Comparison of ENCODE assay signal across 8 cellular contexts in genomic region chr10:50067546-50068351, GRCh38. TPM values are rescaled to one million over a fixed set of nuclear protein-coding genes. Genes with fewer than 3 reads are reported as not detected.
DNase-seq lines count a peak whose midpoint lies in the region; ATAC-seq and TF ChIP-seq lines count a peak whose summit lies in the region.
"Not testable (repeated sequence)": the region's sequence is repeated elsewhere in the genome, so short reads cannot be mapped to it uniquely, and the experiment has no call there.

Gene WASHC2A (plus strand): TSS chr10:50067954. CDS start chr10:50068006, 52 bp downstream.

- peak within 1 kb of the TSS; percentile 89 to 95 for H4K8ac ChIP-seq in IMR-90 (ENCODE audit: low read depth in 2 of 2, low read length in 2 of 2)

- not testable (repeated sequence) for BruUV-seq in IMR-90 (replicated peaks; lab: Mats Ljungman, UMichigan); PC-9 (replicated peaks; lab: Mats Ljungman, UMichigan)

- not testable (repeated sequence) for H3K9me2 ChIP-seq in PC-9 (ENCODE audit: insufficient read depth)

- TF ChIP-seq POLR2A in IMR-90 (IDR thresholded peaks at IDR 0.05; ENCODE audit: low read depth, low read length) = 0 out of 2 replicates have a peak, but pooled peaks have one; percentile 26

- POLR2A ChIA-PET in IMR-90 (lab: Charles Lee; ENCODE audit: unreplicated experiment); PC-9 (lab: Charles Lee; ENCODE audit: unreplicated experiment): not testable (repeated sequence)

- H3K23ac ChIP-seq in IMR-90 (ENCODE audit: low read depth, low read length) = peak within 1 kb of the TSS; percentile 59; the same call in 1 of the 2 replicates

- peak within 1 kb of the TSS; percentile 15 for H2BK5ac ChIP-seq in IMR-90 (ENCODE audit: low read depth, low read length, poor library complexity, severe bottlenecking)

- H3K56ac ChIP-seq in IMR-90 (ENCODE audit: extremely low read depth, insufficient read depth, low read length) = not testable (repeated sequence)

- H2AFZ ChIP-seq in IMR-90 (replicated peaks; ENCODE audit: low read length, poor library complexity) = peak within 1 kb of the TSS; percentile 92
- H2AFZ ChIP-seq in PC-9 = peak within 1 kb of the TSS; percentile 79

- H3K4me3 ChIP-seq in IMR-90 (ENCODE audit: insufficient read depth, low read depth, low read length) = peak within 1 kb of the TSS; percentile 86
- peak within 1 kb of the TSS; percentile 77 for H3K4me3 ChIP-seq in PC-9
- H3K4me3 ChIP-seq in esophagus (ENCODE audit: low read depth in 1 of 2, low read length in 2 of 2) = peak within 1 kb of the TSS; percentile 62 to 70
- H3K4me3 ChIP-seq in mucosa of rectum (ENCODE audit: low read length in 2 of 2) = peak within 1 kb of the TSS; percentile 67 to 85

- H4K5ac ChIP-seq in IMR-90 (ENCODE audit: low read depth, low read length) = peak within 1 kb of the TSS; percentile 97

- H3K27ac ChIP-seq in IMR-90 (ENCODE audit: insufficient read depth, low read length) = peak within 1 kb of the TSS; percentile 58
- not testable (repeated sequence) for H3K27ac ChIP-seq in PC-9
- peak within 1 kb of the TSS; percentile 41 to 81 for H3K27ac ChIP-seq in esophagus (ENCODE audit: low read depth in 2 of 2, low read length in 1 of 2)
- peak within 1 kb of the TSS; percentile 72 to 78 for H3K27ac ChIP-seq in mucosa of rectum (ENCODE audit: low read depth in 2 of 2, low read length in 2 of 2)

- dilution Hi-C loops in IMR-90 (cut with HindIII; ENCODE audit: low sequenced_read_pairs, unreplicated experiment) = not testable (repeated sequence)

- not testable (repeated sequence) for H4K91ac ChIP-seq in IMR-90 (ENCODE audit: insufficient read depth, low read depth, low read length)

- peak; percentile 72 for DNase-seq in DMS114 treated with DMSO at 0.1 percent for 48 hours (lab: John Stamatoyannopoulos, UW; ENCODE audit: unreplicated experiment)
- peak; percentile 24 for DNase-seq in IMR-90
- peak; percentile 81 to 96 for DNase-seq in PC-9
- peak; percentile 76 for DNase-seq in activated T-cell treated with anti-CD3 and anti-CD28 coated beads, Interleukin-2, amount 50 U/mL, for 1 hour
- peak; percentile 63 to 86 for DNase-seq in stimulated activated CD8-positive, alpha-beta memory T cell treated with anti-CD3 and anti-CD28 coated beads, Interleukin-4, amount 100 ng/mL, for 4 hours (ENCODE audit: low read depth in 2 of 2, low spot score in 1 of 2)

- H3K36me3 ChIP-seq in IMR-90 (ENCODE audit: control insufficient read depth, insufficient read depth, low read length); PC-9 (ENCODE audit: low read depth); esophagus (ENCODE audit: control insufficient read depth in 2 of 2, insufficient read depth in 2 of 2, low read length in 1 of 2); mucosa of rectum (ENCODE audit: control insufficient read depth in 2 of 2, insufficient read depth in 2 of 2, low read length in 2 of 2): not testable (repeated sequence)

- not testable (repeated sequence) for H2BK15ac ChIP-seq in IMR-90 (ENCODE audit: low read depth, low read length)

- H3K14ac ChIP-seq in IMR-90 (replicated peaks; ENCODE audit: low read depth, low read length) = not testable (repeated sequence)

- CTCF ChIA-PET in IMR-90 (lab: Yijun Ruan, JAX); PC-9 (lab: Charles Lee): not testable (repeated sequence)

- H2AK5ac ChIP-seq in IMR-90 (ENCODE audit: low read depth, low read length) = not testable (repeated sequence)

- H3K4me1 ChIP-seq in IMR-90 (ENCODE audit: control insufficient read depth, insufficient read depth, low read length); PC-9 (replicated peaks; ENCODE audit: insufficient read depth); esophagus (ENCODE audit: control insufficient read depth in 2 of 2, insufficient read depth in 2 of 2, low read length in 1 of 2); mucosa of rectum (ENCODE audit: control insufficient read depth in 2 of 2, insufficient read depth in 2 of 2, low read length in 2 of 2): not testable (repeated sequence)

- H3K79me1 ChIP-seq in IMR-90 (ENCODE audit: low read depth in 1 of 2, low read length in 2 of 2) = not testable (repeated sequence)

- H3K79me2 ChIP-seq in PC-9 (ENCODE audit: low read depth) = not testable (repeated sequence)

- H2BK20ac ChIP-seq in IMR-90 (ENCODE audit: low read depth, low read length) = not testable (repeated sequence)

- intact Hi-C loops in IMR-90 (cut with micrococcal nuclease) = loop anchor here (10.0 kb wide), 1 partner anchor 473 kb away; no protein-coding TSS in a partner anchor
- intact Hi-C loops in PC-9 (cut with micrococcal nuclease; ENCODE audit: unreplicated experiment) = not testable (repeated sequence)

- not testable (repeated sequence) for H4K20me1 ChIP-seq in IMR-90 (ENCODE audit: insufficient read depth, low read length); PC-9 (ENCODE audit: insufficient read depth)

- 0% methylated on average over 6 of the region's 73 CpGs; no CpG with 5 or more reads in 1 of the 2 experiments for WGBS in IMR-90 (ENCODE audit: extremely low coverage in 2 of 2, insufficient read length in 1 of 2), 2 experiments
- 0% methylated on average over 49 to 52 of the region's 73 CpGs for WGBS in esophagus, 2 donors

- 0 out of 2 replicates have a peak within 1 kb of the TSS, but pooled peaks have one; percentile 32 for H2BK120ac ChIP-seq in IMR-90 (ENCODE audit: low read depth, low read length)

- H3F3A ChIP-seq in PC-9 (ENCODE audit: insufficient read depth, low read depth) = not testable (repeated sequence)

- H3K9ac ChIP-seq in IMR-90 (ENCODE audit: low read depth, low read length) (peak within 1 kb of the TSS; percentile 74), mucosa of rectum (ENCODE audit: low read depth in 1 of 2, low read length in 2 of 2) (peak within 1 kb of the TSS; percentile 32 to 77)

- not testable (repeated sequence) for TF ChIP-seq CTCF in IMR-90 (conservative IDR thresholded peaks at IDR 0.05; ENCODE audit: low read depth, low read length); PC-9 (conservative IDR thresholded peaks at IDR 0.05)

- not testable (repeated sequence) for H3K27me3 ChIP-seq in IMR-90 (ENCODE audit: control insufficient read depth, insufficient read depth, low read length); PC-9 (ENCODE audit: insufficient read depth, low read depth); esophagus (ENCODE audit: control insufficient read depth in 1 of 2, insufficient read depth in 2 of 2, low read length in 2 of 2); mucosa of rectum (ENCODE audit: control insufficient read depth in 2 of 2, insufficient read depth in 2 of 2, low read length in 2 of 2)

- in situ Hi-C loops in IMR-90 (cut with MboI; ENCODE audit: low sequenced_read_pairs) = not testable (repeated sequence)

- peak within 1 kb of the TSS; percentile 97 for H3K4me2 ChIP-seq in IMR-90 (ENCODE audit: low read depth, low read length)
- peak within 1 kb of the TSS; percentile 86 for H3K4me2 ChIP-seq in PC-9

- H3K9me1 ChIP-seq in IMR-90 (ENCODE audit: insufficient read depth, low read length) = not testable (repeated sequence)

- H2AK9ac ChIP-seq in IMR-90 (replicated peaks; ENCODE audit: low read depth, low read length, poor library complexity) = not testable (repeated sequence)

- TF ChIP-seq RAD21 in IMR-90 (IDR thresholded peaks at IDR 0.05; ENCODE audit: low read length) = not testable (repeated sequence)

- not testable (repeated sequence) for H3K9me3 ChIP-seq in IMR-90 (ENCODE audit: control insufficient read depth, insufficient read depth, low read length); PC-9 (ENCODE audit: insufficient read depth, low read depth); esophagus (ENCODE audit: control insufficient read depth in 2 of 2, insufficient read depth in 1 of 2, low read depth in 1 of 2, low read length in 1 of 2); mucosa of rectum (ENCODE audit: control insufficient read depth in 2 of 2, low read length in 2 of 2)

- peak within 1 kb of the TSS; percentile 50 for H3K4ac ChIP-seq in IMR-90 (ENCODE audit: low read depth, low read length)

- ATAC-seq in GM21529 (IDR thresholded peaks at IDR 0.05; ENCODE audit: unreplicated experiment) = peak; percentile 95
- ATAC-seq in IMR-90 (ENCODE audit: low read depth) = peak; percentile 93

- H3K18ac ChIP-seq in IMR-90 (ENCODE audit: low read depth, low read length) = not testable (repeated sequence)

TF ChIP-seq in IMR-90, 13 proteins besides CTCF, POLR2A, EP300 and RAD21:
- TF ChIP-seq USF2 (IDR thresholded peaks at IDR 0.05; ENCODE audit: low read depth, low read length) (peak; percentile 96), FOS (IDR thresholded peaks at IDR 0.05; ENCODE audit: low read depth, low read length) (peak; percentile 85), BHLHE40 (IDR thresholded peaks at IDR 0.05; ENCODE audit: low read depth, low read length) (peak; percentile 87), MXI1 (IDR thresholded peaks at IDR 0.05; ENCODE audit: borderline replicate concordance, low read depth, low read length) (peak; percentile 81)

RNA-seq across cellular contexts. Expression of gene WASHC2A, which starts in this region (rescaled TPM):
- total RNA-seq in IMR-90 (2012; rRNA removed) (29.4 and 32.5 TPM in 2 replicates), PC-9 (2021) (26.9 and 42.6 TPM in 2 replicates)
- polyA plus RNA-seq in IMR-90 (2012; rRNA removed) (18.9 and 22.6 TPM in 2 replicates), esophagus (10 to 100 TPM; 10.9 to 12.9 TPM)
- 6.3 and 8.7 TPM in 2 replicates for polyA plus RNA-seq in IMR-90 (2012; cell fraction: cytosol; rRNA removed)
- polyA plus RNA-seq in IMR-90 (2012; cell fraction: nucleus; rRNA removed; ENCODE audit: low replicate concordance) = 14.4 and 46.9 TPM in 2 replicates

Comparison
In these comparisons a context has a peak if more than half of its experiments do, and no peak if none do; other contexts are left out.
1. DNase-seq: peak in every context shown above with its lines; median percentile 88 in PC-9; 76 in activated T-cell treated with anti-CD3 and anti-CD28 coated beads, Interleukin-2, amount 50 U/mL, for 1 hour; 74 in stimulated activated CD8-positive, alpha-beta memory T cell treated with anti-CD3 and anti-CD28 coated beads, Interleukin-4, amount 100 ng/mL, for 4 hours; 72 in DMS114 treated with DMSO at 0.1 percent for 48 hours; 24 in IMR-90.